In genomic region chr9:83280790-83281189, GRCh38 we compare ENCODE assay signal across 1 cellular context.
TF ChIP-seq lines count a peak whose summit lies in the region.

No MANE protein-coding gene starts in this region.

TF ChIP-seq in A549, 52 proteins besides CTCF, POLR2A, EP300 and RAD21 (continued from another document):
- no peak for TF ChIP-seq HMGXB4 (CRISPR knock-in tag; IDR thresholded peaks at IDR 0.05; ENCODE audit: borderline replicate concordance)
- TF ChIP-seq PBX3 (IDR thresholded peaks at IDR 0.05): no peak
- no peak for TF ChIP-seq GATA3 (IDR thresholded peaks at IDR 0.05; ENCODE audit: borderline replicate concordance)
- TF ChIP-seq MAFK (IDR thresholded peaks at IDR 0.05; ENCODE audit: partially characterized antibody): no peak
- no peak for TF ChIP-seq HDAC2 (IDR thresholded peaks at IDR 0.05)
- TF ChIP-seq ZFP36 (IDR thresholded peaks at IDR 0.05; ENCODE audit: borderline replicate concordance, partially characterized antibody): no peak
TF ChIP-seq in A549: peak in this region for 0.
